ENCODE assay signal across 8 cellular contexts in genomic region chrX:66110112-66110511, GRCh38. TPM values are rescaled to one million over a fixed set of nuclear protein-coding genes. Genes with fewer than 3 reads are reported as not detected.
DNase-seq lines count a peak whose midpoint lies in the region; ATAC-seq and TF ChIP-seq lines count a peak whose summit lies in the region.

No MANE protein-coding gene starts in this region.

- H3K4me1 Mint-ChIP-seq in nephron, result no peaks in the 10 kb centered on the region

- no peak overlapping the region for H2AK5ac ChIP-seq in neuronal stem cell (ENCODE audit: low read depth, low read length)

- TF ChIP-seq CTCF in colonic mucosa (IDR thresholded peaks at IDR 0.05) (peak; percentile 77), nephron (IDR thresholded peaks at IDR 0.05; ENCODE audit: unreplicated experiment in 3 of 3) (peak in 2 of 3 experiments; percentile 18 to 28), ovary (IDR thresholded peaks at IDR 0.05) (no peak)

- peaks cover 17% of the 10 kb centered on the region for H3K9me3 Mint-ChIP-seq in nephron

- H3K4me3 Mint-ChIP-seq in nephron, result no peak overlapping the region

- H3K36me3 ChIP-seq in colonic mucosa (no peaks in the 10 kb centered on the region), ovary (no peaks in the 10 kb centered on the region), neuronal stem cell (replicated peaks in 1 of 2; ENCODE audit: control insufficient read depth in 2 of 2, insufficient read depth in 2 of 2, low read length in 2 of 2) (no peaks in the 10 kb centered on the region)

- 42 to 57% (median 53%) methylated on average over 3 of the region's 3 CpGs for WGBS in ovary, 3 donors
- no CpG with 5 or more reads among the region's 3 CpGs for WGBS in neuronal stem cell (ENCODE audit: extremely low coverage in 2 of 2, insufficient read length in 2 of 2, insufficient replicate concordance in 1 of 2), 2 donors

- DNase-seq in NOMO-1 (lab: John Stamatoyannopoulos, UW; ENCODE audit: unreplicated experiment in 2 of 2), result peak; percentile 14 to 75
- no peak for DNase-seq in NOMO-1 treated with dmso at 0.1 percent for 144 hours (lab: John Stamatoyannopoulos, UW; ENCODE audit: unreplicated experiment)
- DNase-seq in M059J (ENCODE audit: low read depth), result peak; percentile 8
- DNase-seq in colonic mucosa, result peak; percentile 28
- DNase-seq in ovary, result no peak
- no peak for DNase-seq in neuronal stem cell (ENCODE audit: low spot score)

- H2BK120ac ChIP-seq in neuronal stem cell (ENCODE audit: low read depth, low read length), result no peak overlapping the region

- no peak overlapping the region for H3K27ac Mint-ChIP-seq in nephron

- no peak overlapping the region for H2BK12ac ChIP-seq in neuronal stem cell (ENCODE audit: low read length)

- no peak overlapping the region for H3K23ac ChIP-seq in neuronal stem cell (ENCODE audit: low read depth, low read length, poor library complexity)

- H3K4me1 ChIP-seq in colonic mucosa (no peaks in the 10 kb centered on the region), ovary (ENCODE audit: insufficient read depth) (no peaks in the 10 kb centered on the region), neuronal stem cell (ENCODE audit: control insufficient read depth in 2 of 2, insufficient read depth in 1 of 2, low read depth in 1 of 2, low read length in 2 of 2) (no peaks in the 10 kb centered on the region)

- H3K27ac ChIP-seq in colonic mucosa (no peak overlapping the region), ovary (no peak overlapping the region), neuronal stem cell (replicated peaks; ENCODE audit: low read length) (no peak overlapping the region)

- no peaks in the 10 kb centered on the region for H3K9me3 ChIP-seq in colonic mucosa
- no peaks in the 10 kb centered on the region for H3K9me3 ChIP-seq in ovary
- H3K9me3 ChIP-seq in neuronal stem cell (replicated peaks in 1 of 2; ENCODE audit: control insufficient read depth in 2 of 2, insufficient read depth in 1 of 2, low read depth in 1 of 2, low read length in 2 of 2), result no peaks in the 10 kb centered on the region

- H3K9ac ChIP-seq in colonic mucosa (ENCODE audit: low read depth in 2 of 2, low read length in 2 of 2), result no peak overlapping the region
- H3K9ac ChIP-seq in neuronal stem cell (ENCODE audit: low read depth, low read length, poor library complexity), result no peak overlapping the region

- TF ChIP-seq EP300 in ovary (IDR thresholded peaks at IDR 0.05), result no peak

- no peaks in the 10 kb centered on the region for H3K27me3 Mint-ChIP-seq in nephron (ENCODE audit: low read depth)

- TF ChIP-seq POLR2A in ovary (IDR thresholded peaks at IDR 0.05), result no peak

- H3K4me3 ChIP-seq in colonic mucosa, result no peak overlapping the region
- H3K4me3 ChIP-seq in ovary, result no peak overlapping the region
- H3K4me3 ChIP-seq in neuronal stem cell (ENCODE audit: low read length in 2 of 2), result no peak overlapping the region

- H4K8ac ChIP-seq in neuronal stem cell (ENCODE audit: low read depth, low read length), result no peak overlapping the region

- no peak overlapping the region for H2BK5ac ChIP-seq in neuronal stem cell (ENCODE audit: low read length)

- no peak overlapping the region for H3K4me2 ChIP-seq in neuronal stem cell (ENCODE audit: insufficient read depth, low read length, poor library complexity, severe bottlenecking)

- no peaks in the 10 kb centered on the region for H3K79me1 ChIP-seq in neuronal stem cell (ENCODE audit: low read depth, low read length)

- no peak overlapping the region for H2AFZ ChIP-seq in neuronal stem cell (ENCODE audit: low read length)

- ATAC-seq in HG03521 (IDR thresholded peaks at IDR 0.05; ENCODE audit: unreplicated experiment), result no peak

- no peaks in the 10 kb centered on the region for H3K36me3 Mint-ChIP-seq in nephron (ENCODE audit: low read depth)

- no peak overlapping the region for H3K4ac ChIP-seq in neuronal stem cell (ENCODE audit: low read length)

- intact Hi-C loops in colonic mucosa (cut with DNase I), result no loop called here
- intact Hi-C loops in ovary (cut with DNase I), result no loop called here

- H3K27me3 ChIP-seq in colonic mucosa, result peaks cover 12% of the 10 kb centered on the region
- H3K27me3 ChIP-seq in ovary, result no peaks in the 10 kb centered on the region
- H3K27me3 ChIP-seq in neuronal stem cell (ENCODE audit: control insufficient read depth in 3 of 3, insufficient read depth in 3 of 3, low read depth in 1 of 3, low read length in 3 of 3), result no peaks in the 10 kb centered on the region

- H3K18ac ChIP-seq in neuronal stem cell (ENCODE audit: low read length), result no peak overlapping the region

- no peak overlapping the region for H2BK15ac ChIP-seq in neuronal stem cell (ENCODE audit: low read length)

- no peak overlapping the region for H3K14ac ChIP-seq in neuronal stem cell (ENCODE audit: low read length)

- no peak overlapping the region for H4K91ac ChIP-seq in neuronal stem cell (ENCODE audit: low read depth, low read length, poor library complexity)

RNA-seq across cellular contexts. Expression of gene HEPH, which starts 53.9 kb away (rescaled TPM):
- total RNA-seq in M059J (2014; rRNA removed; shearing (Covaris generic)), result 0.10 TPM in 1 of 2 replicates, not detected in the other
- total RNA-seq in colonic mucosa (100 to 1,000 TPM; 143 to 236 TPM), ovary (10 to 100 TPM; 17.1 to 37.4 (median 21.0) TPM)
- 10 to 100 TPM; 19.0 to 56.9 TPM for polyA plus RNA-seq in ovary
- 45.7 TPM for polyA plus RNA-seq in neuronal stem cell (2013, experiment 1 of 2)
- 45.2 TPM for polyA plus RNA-seq in neuronal stem cell (2013, experiment 2 of 2)

Comparison
In these comparisons a context has a peak if more than half of its experiments do, and no peak if none do; other contexts are left out.
1. DNase-seq: peak in NOMO-1 (2 of 2), M059J (single experiment) and colonic mucosa (single experiment); none in NOMO-1 treated with dmso at 0.1 percent for 144 hours (single experiment), ovary (0 of 5) and neuronal stem cell (single experiment).
2. CTCF ChIP-seq: peak in colonic mucosa (single experiment) and nephron (2 of 3); none in ovary (0 of 3).
3. RNA of gene HEPH, which starts 53.9 kb away (total RNA-seq): 143 to 236 TPM in colonic mucosa and 17.1 to 37.4 TPM in ovary; 0.10 TPM in M059J; every median in the first group is over 10 times any median in the second.